In the genomic region with DNA sequence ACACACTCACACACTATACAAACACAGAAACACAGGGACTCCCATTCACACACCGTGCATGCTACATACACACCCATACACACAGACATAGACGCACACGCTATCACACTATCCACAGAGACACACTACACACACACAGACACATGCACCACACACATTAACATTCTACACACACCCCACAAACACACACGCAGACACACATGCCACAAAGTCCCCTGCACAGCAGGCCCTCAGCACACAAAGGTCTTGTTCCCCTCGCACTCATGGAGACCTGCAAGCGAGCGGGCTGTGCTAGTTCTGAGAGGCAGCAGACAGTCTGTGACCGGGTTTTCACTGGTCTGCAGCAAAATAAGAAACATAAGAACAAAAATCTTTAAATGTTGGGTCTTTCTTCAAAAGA, we compare ENCODE assay signal across 20 cellular contexts.
DNase-seq lines count a peak whose midpoint lies in the region; ATAC-seq and TF ChIP-seq lines count a peak whose summit lies in the region.
"Had no signal": no experiment of that assay in that cellular context is flagged by ENCODE, and none has a peak within 500 bp of the region (broad histone marks: within the 10 kb centered on the region; RNA-seq: fewer than 3 reads in every experiment).

No MANE protein-coding gene starts in this region.

- no peaks in the 10 kb centered on the region for H3K4me1 Mint-ChIP-seq in CD8-positive, alpha-beta T cell (ENCODE audit: low read depth)
- H3K4me1 Mint-ChIP-seq: CD14-positive monocyte had no signal

- H3K27me3 Mint-ChIP-seq in CD8-positive, alpha-beta T cell (ENCODE audit: low read depth) = peaks cover 9% of the 10 kb centered on the region
- H3K27me3 Mint-ChIP-seq: CD4-positive, CD25-positive, alpha-beta regulatory T cell had no signal

- POLR2A ChIA-PET in CD8-positive, alpha-beta T cell (lab: Charles Lee) = no interaction called here

- no peak overlapping the region for H3K27ac Mint-ChIP-seq in CD8-positive, alpha-beta T cell
- H3K27ac Mint-ChIP-seq: CD14-positive monocyte; CD4-positive, alpha-beta memory T cell; CD4-positive, CD25-positive, alpha-beta regulatory T cell had no signal

- intact Hi-C loops in esophagus muscularis mucosa (cut with DNase I) = no loop called here
- intact Hi-C loops in CD8-positive, alpha-beta T cell (cut with DNase I, micrococcal nuclease) = no loop called here

- no peak for TF ChIP-seq CTCF in esophagus muscularis mucosa (IDR thresholded peaks at IDR 0.05)
- no peak for TF ChIP-seq CTCF in CD8-positive, alpha-beta T cell (IDR thresholded peaks at IDR 0.05)

- no peak overlapping the region for H2AK5ac ChIP-seq in neuronal stem cell (ENCODE audit: low read depth, low read length)

- no peak for TF ChIP-seq POLR2A in esophagus muscularis mucosa (IDR thresholded peaks at IDR 0.05; ENCODE audit: low read depth)

- H3K79me1 ChIP-seq in neuronal stem cell (ENCODE audit: low read depth, low read length) = no peaks in the 10 kb centered on the region

- no peak overlapping the region for H2BK15ac ChIP-seq in neuronal stem cell (ENCODE audit: low read length)

- peak; percentile 64 for DNase-seq in esophagus muscularis mucosa (ENCODE audit: extremely low spot score)
- no peak for DNase-seq in neuronal stem cell (ENCODE audit: low spot score)
- DNase-seq in DMS53 (lab: John Stamatoyannopoulos, UW) = no peak
- DNase-seq in NCI-H187 treated with DMSO at 0.1 percent for 48 hours (lab: John Stamatoyannopoulos, UW) = no peak
- no peak for DNase-seq in CD8-positive, alpha-beta T cell
- DNase-seq: 8988T; ACHN; BE2C; C1 segment of cervical spinal cord; Caco-2; Calu3; CD4-positive, alpha-beta memory T cell; CD4-positive, CD25-positive, alpha-beta regulatory T cell; DMS79; DND-41; EL; GDM1 had no signal

- no peak for ATAC-seq in CD8-positive, alpha-beta T cell
- ATAC-seq: GM12878 had no signal

- no peak overlapping the region for H4K91ac ChIP-seq in neuronal stem cell (ENCODE audit: low read depth, low read length, poor library complexity)

- no peak overlapping the region for H4K8ac ChIP-seq in neuronal stem cell (ENCODE audit: low read depth, low read length)

- H2BK12ac ChIP-seq in neuronal stem cell (ENCODE audit: low read length) = no peak overlapping the region

- no peak overlapping the region for H3K4me2 ChIP-seq in neuronal stem cell (ENCODE audit: insufficient read depth, low read length, poor library complexity, severe bottlenecking)
- H3K4me2 ChIP-seq: BLaER1 had no signal

- CTCF ChIA-PET in CD8-positive, alpha-beta T cell (lab: Charles Lee) = no interaction called here

- peak overlapping the region; percentile 40 for H3K4ac ChIP-seq in neuronal stem cell (ENCODE audit: low read length)

- WGBS in esophagus muscularis mucosa = 81% methylated on average over 8 of the region's 8 CpGs
- no CpG with 5 or more reads among the region's 8 CpGs for WGBS in neuronal stem cell (ENCODE audit: extremely low coverage in 2 of 2, insufficient read length in 2 of 2, insufficient replicate concordance in 1 of 2), 2 donors

- H3K36me3 ChIP-seq in esophagus muscularis mucosa (no peaks in the 10 kb centered on the region), neuronal stem cell (replicated peaks in 1 of 2; ENCODE audit: control insufficient read depth in 2 of 2, insufficient read depth in 2 of 2, low read length in 2 of 2) (no peaks in the 10 kb centered on the region)
- H3K36me3 ChIP-seq in CD8-positive, alpha-beta T cell (ENCODE audit: insufficient read depth, low read length) = no peaks in the 10 kb centered on the region
- H3K36me3 ChIP-seq: BE2C, BLaER1 had no signal

- peak overlapping the region; percentile 59 for H3K18ac ChIP-seq in neuronal stem cell (ENCODE audit: low read length)

- H3K9me3 Mint-ChIP-seq in CD8-positive, alpha-beta T cell = peaks cover 9% of the 10 kb centered on the region

- H2BK5ac ChIP-seq in neuronal stem cell (ENCODE audit: low read length) = no peak overlapping the region

- H3K27ac ChIP-seq in esophagus muscularis mucosa (replicated peaks in 1 of 4) = no peak overlapping the region
- no peak overlapping the region for H3K27ac ChIP-seq in neuronal stem cell (replicated peaks; ENCODE audit: low read length)
- no peak overlapping the region for H3K27ac ChIP-seq in CD8-positive, alpha-beta T cell (ENCODE audit: low read depth, low read length)
- H3K27ac ChIP-seq: BLaER1 had no signal

- H3K14ac ChIP-seq in neuronal stem cell (ENCODE audit: low read length) = peak overlapping the region; percentile 48

- no peak overlapping the region for H3K23ac ChIP-seq in neuronal stem cell (ENCODE audit: low read depth, low read length, poor library complexity)

- H3K4me3 Mint-ChIP-seq in CD8-positive, alpha-beta T cell = no peak overlapping the region
- H3K4me3 Mint-ChIP-seq: CD14-positive monocyte; CD4-positive, alpha-beta memory T cell; CD4-positive, CD25-positive, alpha-beta regulatory T cell had no signal

- H3K27me3 ChIP-seq in esophagus muscularis mucosa (peaks cover 0 to 12% (median 0%) of the 10 kb centered on the region in 4 donors), neuronal stem cell (ENCODE audit: control insufficient read depth in 3 of 3, insufficient read depth in 3 of 3, low read depth in 1 of 3, low read length in 3 of 3) (no peaks in the 10 kb centered on the region)
- H3K27me3 ChIP-seq in CD8-positive, alpha-beta T cell (ENCODE audit: insufficient read depth, low read length) = no peaks in the 10 kb centered on the region
- H3K27me3 ChIP-seq: BE2C, BLaER1 had no signal

- TF ChIP-seq EP300 in esophagus muscularis mucosa (IDR thresholded peaks at IDR 0.05) = no peak

- H3K4me1 ChIP-seq in esophagus muscularis mucosa = no peaks in the 10 kb centered on the region
- H3K4me1 ChIP-seq in neuronal stem cell (ENCODE audit: control insufficient read depth in 2 of 2, insufficient read depth in 1 of 2, low read depth in 1 of 2, low read length in 2 of 2) = no peaks in the 10 kb centered on the region
- H3K4me1 ChIP-seq in CD8-positive, alpha-beta T cell (ENCODE audit: insufficient read depth, low read length) = no peaks in the 10 kb centered on the region
- H3K4me1 ChIP-seq: BE2C, BLaER1, Caco-2 had no signal

- H2BK120ac ChIP-seq in neuronal stem cell (ENCODE audit: low read depth, low read length) = no peak overlapping the region

- peaks cover 0 to 10% (median 7%) of the 10 kb centered on the region in 4 donors for H3K9me3 ChIP-seq in esophagus muscularis mucosa
- peaks cover 0 to 9% of the 10 kb centered on the region in 2 donors for H3K9me3 ChIP-seq in neuronal stem cell (replicated peaks in 1 of 2; ENCODE audit: control insufficient read depth in 2 of 2, insufficient read depth in 1 of 2, low read depth in 1 of 2, low read length in 2 of 2)
- H3K9me3 ChIP-seq in CD8-positive, alpha-beta T cell (ENCODE audit: low read length) = no peaks in the 10 kb centered on the region
- H3K9me3 ChIP-seq: BE2C, Caco-2 had no signal

- no peak overlapping the region for H3K9ac ChIP-seq in neuronal stem cell (ENCODE audit: low read depth, low read length, poor library complexity)
- H3K9ac ChIP-seq: BLaER1 had no signal

- H3K36me3 Mint-ChIP-seq in CD8-positive, alpha-beta T cell = no peaks in the 10 kb centered on the region
- H3K36me3 Mint-ChIP-seq: CD14-positive monocyte; CD4-positive, alpha-beta memory T cell; CD4-positive, CD25-positive, alpha-beta regulatory T cell had no signal

- H3K4me3 ChIP-seq in esophagus muscularis mucosa = no peak overlapping the region
- H3K4me3 ChIP-seq in neuronal stem cell (ENCODE audit: low read length in 2 of 2) = no peak overlapping the region
- no peak overlapping the region for H3K4me3 ChIP-seq in CD8-positive, alpha-beta T cell (ENCODE audit: low read depth, low read length)
- H3K4me3 ChIP-seq: BLaER1, GM12878 had no signal

- no peak overlapping the region for H2AFZ ChIP-seq in neuronal stem cell (ENCODE audit: low read length)
